21 cellular contexts compared by ENCODE assay signal in the genomic region with DNA sequence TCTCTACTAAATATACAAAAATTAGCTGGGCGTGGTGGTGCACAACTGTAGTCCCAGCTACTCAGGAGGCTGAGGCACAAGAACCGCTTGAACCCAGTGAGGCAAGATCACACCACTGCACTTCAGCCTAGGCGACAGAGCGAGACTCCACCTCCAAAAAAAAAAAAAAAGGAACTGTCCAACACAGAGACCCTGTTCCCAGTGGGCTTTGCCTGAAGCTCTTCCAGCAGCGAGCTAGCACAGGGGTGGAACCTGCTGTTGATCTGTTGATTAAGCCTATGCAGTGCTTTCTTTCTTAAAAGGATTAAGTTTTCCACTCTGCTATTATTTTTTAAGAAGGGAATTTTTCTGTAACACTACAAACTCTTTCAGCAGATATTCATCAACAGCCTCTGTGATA.
A peak's percentile ranks its signal among the peaks of the same experiment; 100 is the strongest.
DNase-seq lines count a peak whose midpoint lies in the region; ATAC-seq and TF ChIP-seq lines count a peak whose summit lies in the region.
"Had no signal": no experiment of that assay in that cellular context is flagged by ENCODE, and none has a peak within 500 bp of the region (broad histone marks: within the 10 kb centered on the region; RNA-seq: fewer than 3 reads in every experiment).

No MANE protein-coding gene starts in this region.

- TF ChIP-seq EP300 in SK-N-SH (IDR thresholded peaks at IDR 0.05; ENCODE audit: borderline replicate concordance in 1 of 2, low read depth in 1 of 2, low read length in 1 of 2): no peak
- TF ChIP-seq EP300 in Ishikawa (IDR thresholded peaks at IDR 0.05; ENCODE audit: borderline replicate concordance): no peak

- H3K4me3 Mint-ChIP-seq in GM23338: no peak overlapping the region
- H3K4me3 Mint-ChIP-seq in CD8-positive, alpha-beta T cell: no peak overlapping the region
- H3K4me3 Mint-ChIP-seq: CD14-positive monocyte; CD4-positive, alpha-beta memory T cell; CD4-positive, CD25-positive, alpha-beta regulatory T cell had no signal

- no peak overlapping the region for H3K4me3 ChIP-seq in SK-N-SH (ENCODE audit: low read depth in 2 of 2, low read length in 1 of 2)
- no peak overlapping the region for H3K4me3 ChIP-seq in GM23338
- H3K4me3 ChIP-seq in CD8-positive, alpha-beta T cell (ENCODE audit: low read depth, low read length): no peak overlapping the region
- H3K4me3 ChIP-seq: A549, BLaER1, GM12878 had no signal

- H3K4me1 Mint-ChIP-seq in GM23338: peaks cover 6% of the 10 kb centered on the region; the same call in 2 of the 3 replicates
- H3K4me1 Mint-ChIP-seq in CD8-positive, alpha-beta T cell (ENCODE audit: low read depth): no peaks in the 10 kb centered on the region
- H3K4me1 Mint-ChIP-seq: CD14-positive monocyte; CD4-positive, alpha-beta memory T cell; CD4-positive, CD25-positive, alpha-beta regulatory T cell had no signal

- TF ChIP-seq RAD21 in SK-N-SH (IDR thresholded peaks at IDR 0.05; ENCODE audit: low read length) (no peak), Ishikawa (IDR thresholded peaks at IDR 0.05; ENCODE audit: low read depth) (no peak)

- ATAC-seq in SK-N-SH treated with all-trans-retinoic acid at 6 μM for 48 hours: no peak
- ATAC-seq in GM23338: no peak
- ATAC-seq in CD8-positive, alpha-beta T cell: no peak
- ATAC-seq in HG02571 (IDR thresholded peaks at IDR 0.05; ENCODE audit: unreplicated experiment): no peak
- ATAC-seq: A549, GM12878 had no signal

- H3K36me3 Mint-ChIP-seq in GM23338 (ENCODE audit: low read depth): no peaks in the 10 kb centered on the region
- no peaks in the 10 kb centered on the region for H3K36me3 Mint-ChIP-seq in CD8-positive, alpha-beta T cell
- H3K36me3 Mint-ChIP-seq: CD14-positive monocyte; CD4-positive, alpha-beta memory T cell; CD4-positive, CD25-positive, alpha-beta regulatory T cell had no signal

- no peaks in the 10 kb centered on the region for H3K9me3 Mint-ChIP-seq in GM23338
- H3K9me3 Mint-ChIP-seq in CD8-positive, alpha-beta T cell: no peaks in the 10 kb centered on the region
- H3K9me3 Mint-ChIP-seq: CD4-positive, alpha-beta memory T cell had no signal

- no peaks in the 10 kb centered on the region for H3K36me3 ChIP-seq in SK-N-SH (replicated peaks in 1 of 2; ENCODE audit: control insufficient read depth in 1 of 2, insufficient read depth in 2 of 2, low read length in 1 of 2)
- no peaks in the 10 kb centered on the region for H3K36me3 ChIP-seq in GM23338 (ENCODE audit: insufficient read depth)
- no peaks in the 10 kb centered on the region for H3K36me3 ChIP-seq in CD8-positive, alpha-beta T cell (ENCODE audit: insufficient read depth, low read length)
- H3K36me3 ChIP-seq: BE2C, BLaER1 had no signal

- no peaks in the 10 kb centered on the region for H3K9me2 ChIP-seq in SK-N-SH
- no peaks in the 10 kb centered on the region; the same call in 1 of the 2 replicates for H3K9me2 ChIP-seq in GM23338 (ENCODE audit: insufficient read depth)

- DNase-seq in SK-N-SH: no peak
- DNase-seq in GM23338 (ENCODE audit: low spot score): no peak
- DNase-seq in CD8-positive, alpha-beta T cell: no peak
- DNase-seq in T1000 (lab: John Stamatoyannopoulos, UW): no peak
- DNase-seq: ACHN; BE2C; C1 segment of cervical spinal cord; Caco-2; Calu3; CD4-positive, alpha-beta memory T cell; CD4-positive, CD25-positive, alpha-beta regulatory T cell; DMS79 treated with DMSO at 0.1 percent for 48 hours; GDM1 had no signal

- no peaks in the 10 kb centered on the region for H3F3A ChIP-seq in SK-N-SH (replicated peaks; ENCODE audit: insufficient read depth)
- no peaks in the 10 kb centered on the region for H3F3A ChIP-seq in GM23338 (replicated peaks; ENCODE audit: low read depth)

- POLR2A ChIA-PET in SK-N-SH (lab: Yijun Ruan, JAX): no interaction called here
- POLR2A ChIA-PET in CD8-positive, alpha-beta T cell (lab: Charles Lee): no interaction called here

- no peak overlapping the region for H3K27ac Mint-ChIP-seq in GM23338
- H3K27ac Mint-ChIP-seq in CD8-positive, alpha-beta T cell: no peak overlapping the region
- H3K27ac Mint-ChIP-seq: CD14-positive monocyte; CD4-positive, alpha-beta memory T cell; CD4-positive, CD25-positive, alpha-beta regulatory T cell had no signal

- no peaks in the 10 kb centered on the region for H3K9me3 ChIP-seq in SK-N-SH
- no peaks in the 10 kb centered on the region for H3K9me3 ChIP-seq in CD8-positive, alpha-beta T cell (ENCODE audit: low read length)
- H3K9me3 ChIP-seq: A549, BE2C, BLaER1, Caco-2 had no signal

- WGBS in SK-N-SH (ENCODE audit: low lambda C conversion rate): 69% methylated on average over 5 of the region's 5 CpGs

- H3K27me3 ChIP-seq in SK-N-SH (ENCODE audit: insufficient read depth) (no peaks in the 10 kb centered on the region), GM23338 (ENCODE audit: insufficient read depth) (no peaks in the 10 kb centered on the region)
- no peaks in the 10 kb centered on the region for H3K27me3 ChIP-seq in CD8-positive, alpha-beta T cell (ENCODE audit: insufficient read depth, low read length)
- H3K27me3 ChIP-seq: BE2C, BLaER1 had no signal

- TF ChIP-seq CTCF in SK-N-SH (IDR thresholded peaks at IDR 0.05): no peak
- TF ChIP-seq CTCF in GM23338 (conservative IDR thresholded peaks at IDR 0.05; ENCODE audit: low read depth in 2 of 2): no peak
- no peak for TF ChIP-seq CTCF in CD8-positive, alpha-beta T cell (IDR thresholded peaks at IDR 0.05)

- H3K4me2 ChIP-seq in SK-N-SH (no peak overlapping the region), GM23338 (no peak overlapping the region)
- H3K4me2 ChIP-seq: A549, BLaER1 had no signal

- H3K4me1 ChIP-seq in SK-N-SH (ENCODE audit: control insufficient read depth in 1 of 2, insufficient read depth in 2 of 2, low read depth in 1 of 2, low read length in 1 of 2) (peaks cover 4 to 7% of the 10 kb centered on the region in 2 experiments; a peak in 2 of 4 replicates), GM23338 (ENCODE audit: insufficient read depth) (no peaks in the 10 kb centered on the region)
- no peaks in the 10 kb centered on the region for H3K4me1 ChIP-seq in CD8-positive, alpha-beta T cell (ENCODE audit: insufficient read depth, low read length)
- H3K4me1 ChIP-seq: A549, BE2C, BLaER1, Caco-2 had no signal

- no peaks in the 10 kb centered on the region for H4K20me1 ChIP-seq in SK-N-SH (ENCODE audit: insufficient read depth)
- no peaks in the 10 kb centered on the region for H4K20me1 ChIP-seq in GM23338 (replicated peaks; ENCODE audit: insufficient read depth)
- H4K20me1 ChIP-seq: BLaER1 had no signal

- intact Hi-C loops in CD8-positive, alpha-beta T cell (cut with DNase I, micrococcal nuclease): no loop called here

- CTCF ChIA-PET in SK-N-SH (lab: Yijun Ruan, JAX): no interaction called here
- CTCF ChIA-PET in CD8-positive, alpha-beta T cell (lab: Charles Lee): no interaction called here

- no peak overlapping the region for H3K27ac ChIP-seq in SK-N-SH (ENCODE audit: low read depth in 2 of 2, low read length in 1 of 2)
- no peak overlapping the region for H3K27ac ChIP-seq in GM23338 (ENCODE audit: low read depth)
- H3K27ac ChIP-seq in CD8-positive, alpha-beta T cell (ENCODE audit: low read depth, low read length): no peak overlapping the region
- H3K27ac ChIP-seq: 22Rv1, A549, BLaER1 had no signal

- H3K27me3 Mint-ChIP-seq in GM23338 (ENCODE audit: insufficient read depth, low read depth, poor library complexity): peaks cover 3% of the 10 kb centered on the region
- H3K27me3 Mint-ChIP-seq in CD8-positive, alpha-beta T cell (ENCODE audit: low read depth): peaks cover 17% of the 10 kb centered on the region

- no peaks in the 10 kb centered on the region for H3K79me2 ChIP-seq in SK-N-SH (ENCODE audit: insufficient read depth)
- H3K79me2 ChIP-seq in GM23338 (replicated peaks; ENCODE audit: insufficient read depth): no peaks in the 10 kb centered on the region

- no peak overlapping the region for H3K9ac ChIP-seq in SK-N-SH
- H3K9ac ChIP-seq: BLaER1 had no signal

- H2AFZ ChIP-seq in SK-N-SH (ENCODE audit: low read depth): no peak overlapping the region
- H2AFZ ChIP-seq in GM23338: no peak overlapping the region

TF ChIP-seq in GM23338, 12 proteins besides CTCF, POLR2A, EP300 and RAD21 (continues in another document):
- TF ChIP-seq EZH2phosphoT487 (IDR thresholded peaks at IDR 0.05; ENCODE audit: unreplicated experiment): no peak
- TF ChIP-seq STAT1 (IDR thresholded peaks at IDR 0.05; ENCODE audit: unreplicated experiment): no peak
- TF ChIP-seq NANOG (IDR thresholded peaks at IDR 0.05; ENCODE audit: borderline replicate concordance): no peak

TF ChIP-seq in Ishikawa, 13 proteins besides CTCF, POLR2A, EP300 and RAD21:
- no peak for TF ChIP-seq NFIC (IDR thresholded peaks at IDR 0.05)
- TF ChIP-seq, protein P1, sequence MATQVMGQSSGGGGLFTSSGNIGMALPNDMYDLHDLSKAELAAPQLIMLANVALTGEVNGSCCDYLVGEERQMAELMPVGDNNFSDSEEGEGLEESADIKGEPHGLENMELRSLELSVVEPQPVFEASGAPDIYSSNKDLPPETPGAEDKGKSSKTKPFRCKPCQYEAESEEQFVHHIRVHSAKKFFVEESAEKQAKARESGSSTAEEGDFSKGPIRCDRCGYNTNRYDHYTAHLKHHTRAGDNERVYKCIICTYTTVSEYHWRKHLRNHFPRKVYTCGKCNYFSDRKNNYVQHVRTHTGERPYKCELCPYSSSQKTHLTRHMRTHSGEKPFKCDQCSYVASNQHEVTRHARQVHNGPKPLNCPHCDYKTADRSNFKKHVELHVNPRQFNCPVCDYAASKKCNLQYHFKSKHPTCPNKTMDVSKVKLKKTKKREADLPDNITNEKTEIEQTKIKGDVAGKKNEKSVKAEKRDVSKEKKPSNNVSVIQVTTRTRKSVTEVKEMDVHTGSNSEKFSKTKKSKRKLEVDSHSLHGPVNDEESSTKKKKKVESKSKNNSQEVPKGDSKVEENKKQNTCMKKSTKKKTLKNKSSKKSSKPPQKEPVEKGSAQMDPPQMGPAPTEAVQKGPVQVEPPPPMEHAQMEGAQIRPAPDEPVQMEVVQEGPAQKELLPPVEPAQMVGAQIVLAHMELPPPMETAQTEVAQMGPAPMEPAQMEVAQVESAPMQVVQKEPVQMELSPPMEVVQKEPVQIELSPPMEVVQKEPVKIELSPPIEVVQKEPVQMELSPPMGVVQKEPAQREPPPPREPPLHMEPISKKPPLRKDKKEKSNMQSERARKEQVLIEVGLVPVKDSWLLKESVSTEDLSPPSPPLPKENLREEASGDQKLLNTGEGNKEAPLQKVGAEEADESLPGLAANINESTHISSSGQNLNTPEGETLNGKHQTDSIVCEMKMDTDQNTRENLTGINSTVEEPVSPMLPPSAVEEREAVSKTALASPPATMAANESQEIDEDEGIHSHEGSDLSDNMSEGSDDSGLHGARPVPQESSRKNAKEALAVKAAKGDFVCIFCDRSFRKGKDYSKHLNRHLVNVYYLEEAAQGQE (IDR thresholded peaks at IDR 0.05; ENCODE audit: low read depth): peak; percentile 54
TF ChIP-seq in Ishikawa: peak in this region for 1.
